17 cellular contexts compared by ENCODE assay signal in the genomic region with DNA sequence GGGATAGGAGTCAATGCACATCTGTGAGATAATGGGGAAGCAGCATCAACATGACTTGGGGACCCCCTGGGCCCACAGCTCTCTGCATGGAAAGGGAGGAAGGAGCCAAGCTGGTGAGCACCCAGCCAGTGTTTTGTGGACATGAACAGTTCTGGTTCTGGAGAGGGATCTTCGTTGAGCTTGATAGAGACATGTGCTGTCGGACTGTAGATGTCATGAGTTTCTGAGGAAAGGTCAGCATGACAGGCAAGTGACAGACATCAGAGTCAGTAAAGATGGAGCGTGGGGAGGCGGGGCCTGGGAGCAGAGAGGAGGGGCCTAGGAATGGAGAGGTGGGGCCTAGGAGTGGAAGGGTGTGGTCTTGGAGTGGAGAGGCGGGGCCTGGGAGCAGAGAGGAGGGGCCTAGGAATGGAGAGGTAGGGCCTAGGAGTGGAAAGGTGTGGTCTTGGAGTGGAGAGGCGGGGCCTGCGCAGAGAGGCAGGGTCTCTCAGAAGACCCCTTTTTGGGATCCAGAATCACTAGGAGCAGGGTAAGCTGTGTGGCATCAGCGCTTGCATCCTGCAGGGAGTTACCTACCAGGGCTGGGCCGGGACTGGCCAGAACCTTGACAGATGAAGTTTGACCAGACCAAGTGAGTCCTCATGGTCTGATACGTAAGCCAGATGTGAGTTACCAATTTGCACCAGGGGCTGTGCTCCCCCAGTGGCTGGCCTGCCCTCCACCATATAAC. TPM values are rescaled to one million over a fixed set of nuclear protein-coding genes. Genes with fewer than 3 reads are reported as not detected.
DNase-seq lines count a peak whose midpoint lies in the region; ATAC-seq and TF ChIP-seq lines count a peak whose summit lies in the region.
"Had no signal": no experiment of that assay in that cellular context is flagged by ENCODE, and none has a peak within 500 bp of the region (broad histone marks: within the 10 kb centered on the region; RNA-seq: fewer than 3 reads in every experiment).

No MANE protein-coding gene starts in this region.

- POLR2A ChIA-PET in activated naive CD8-positive, alpha-beta T cell treated with anti-CD3 and anti-CD28 coated beads, Interleukin-2, amount 10 ng/mL, durations not matched to agents 7 days and 5 days (lab: Charles Lee): no interaction called here

- H3K27me3 ChIP-seq in endodermal cell (ENCODE audit: control insufficient read depth, insufficient read depth, low read length, poor library complexity, severe bottlenecking): no peaks in the 10 kb centered on the region
- H3K27me3 ChIP-seq: gastrocnemius medialis, right atrium auricular region, tibial nerve had no signal

- H3K4me3 ChIP-seq in endodermal cell (ENCODE audit: low read length): no peak overlapping the region
- H3K4me3 ChIP-seq: gastrocnemius medialis, right atrium auricular region, tibial nerve had no signal

- H3K4me1 ChIP-seq in endodermal cell (ENCODE audit: control insufficient read depth, insufficient read depth, low read length): no peaks in the 10 kb centered on the region
- H3K4me1 ChIP-seq: gastrocnemius medialis, right atrium auricular region, tibial nerve had no signal

- no peaks in the 10 kb centered on the region for H3K9me3 ChIP-seq in endodermal cell (ENCODE audit: control insufficient read depth, low read length)
- H3K9me3 ChIP-seq: gastrocnemius medialis, right atrium auricular region, tibial nerve had no signal

- H3K4me3 Mint-ChIP-seq in activated naive CD8-positive, alpha-beta T cell treated with anti-CD3 and anti-CD28 coated beads, Interleukin-2, amount 10 ng/mL, durations not matched to agents 7 days and 5 days: no peak overlapping the region
- H3K4me3 Mint-ChIP-seq in activated naive CD8-positive, alpha-beta T cell treated with anti-CD3 and anti-CD28 coated beads for 36 hours: no peak overlapping the region
- no peak overlapping the region for H3K4me3 Mint-ChIP-seq in endodermal cell
- no peak overlapping the region for H3K4me3 Mint-ChIP-seq in stimulated activated effector memory CD8-positive, alpha-beta T cell treated with anti-CD3 and anti-CD28 coated beads, Interleukin-12 subunit alpha, Interleukin-12 subunit beta, amount 100 ng/mL, for 72 hours
- H3K4me3 Mint-ChIP-seq: activated naive CD8-positive, alpha-beta T cell treated with anti-CD3 and anti-CD28 coated beads, Interleukin-2, amount 50 U/mL, for 24 hours had no signal

- ATAC-seq in activated naive CD8-positive, alpha-beta T cell treated with anti-CD3 and anti-CD28 coated beads, Interleukin-2, amount 10 ng/mL, durations not matched to agents 7 days and 5 days (ENCODE audit: low read depth): peak; percentile 14
- peak; percentile 56 for ATAC-seq in stimulated activated effector memory CD8-positive, alpha-beta T cell treated with anti-CD3 and anti-CD28 coated beads, Interleukin-12 subunit alpha, Interleukin-12 subunit beta, amount 100 ng/mL, for 72 hours
- no peak for ATAC-seq in HG03354 (IDR thresholded peaks at IDR 0.05; ENCODE audit: poor library complexity, severe bottlenecking, unreplicated experiment)
- ATAC-seq: activated naive CD8-positive, alpha-beta T cell treated with anti-CD3 and anti-CD28 coated beads, Interleukin-2, amount 50 U/mL, for 24 hours; gastrocnemius medialis had no signal

- no peak overlapping the region for H3K9ac ChIP-seq in endodermal cell (ENCODE audit: extremely low read depth, low read length, poor library complexity, severe bottlenecking)

- H3K27me3 Mint-ChIP-seq in activated naive CD8-positive, alpha-beta T cell treated with anti-CD3 and anti-CD28 coated beads, Interleukin-2, amount 10 ng/mL, durations not matched to agents 7 days and 5 days: no peaks in the 10 kb centered on the region
- H3K27me3 Mint-ChIP-seq in activated naive CD8-positive, alpha-beta T cell treated with anti-CD3 and anti-CD28 coated beads for 36 hours: no peaks in the 10 kb centered on the region
- H3K27me3 Mint-ChIP-seq in endodermal cell (ENCODE audit: insufficient read depth): no peaks in the 10 kb centered on the region
- H3K27me3 Mint-ChIP-seq: activated naive CD8-positive, alpha-beta T cell treated with anti-CD3 and anti-CD28 coated beads, Interleukin-2, amount 50 U/mL, for 24 hours had no signal

- no peak for TF ChIP-seq CTCF in endodermal cell (conservative IDR thresholded peaks at IDR 0.05)

- H3K27ac Mint-ChIP-seq in activated naive CD8-positive, alpha-beta T cell treated with anti-CD3 and anti-CD28 coated beads, Interleukin-2, amount 10 ng/mL, durations not matched to agents 7 days and 5 days: no peak overlapping the region
- no peak overlapping the region for H3K27ac Mint-ChIP-seq in activated naive CD8-positive, alpha-beta T cell treated with anti-CD3 and anti-CD28 coated beads for 36 hours
- H3K27ac Mint-ChIP-seq in endodermal cell: no peak overlapping the region
- H3K27ac Mint-ChIP-seq in stimulated activated effector memory CD8-positive, alpha-beta T cell treated with anti-CD3 and anti-CD28 coated beads, Interleukin-12 subunit alpha, Interleukin-12 subunit beta, amount 100 ng/mL, for 72 hours: no peak overlapping the region
- H3K27ac Mint-ChIP-seq: activated naive CD8-positive, alpha-beta T cell treated with anti-CD3 and anti-CD28 coated beads, Interleukin-2, amount 50 U/mL, for 24 hours had no signal

- peaks cover 66% of the 10 kb centered on the region for H3K36me3 Mint-ChIP-seq in activated naive CD8-positive, alpha-beta T cell treated with anti-CD3 and anti-CD28 coated beads, Interleukin-2, amount 10 ng/mL, durations not matched to agents 7 days and 5 days
- H3K36me3 Mint-ChIP-seq in activated naive CD8-positive, alpha-beta T cell treated with anti-CD3 and anti-CD28 coated beads for 36 hours: peaks cover 48% of the 10 kb centered on the region
- peaks cover 66% of the 10 kb centered on the region for H3K36me3 Mint-ChIP-seq in endodermal cell (ENCODE audit: low read depth)
- peaks cover 59% of the 10 kb centered on the region for H3K36me3 Mint-ChIP-seq in stimulated activated effector memory CD8-positive, alpha-beta T cell treated with anti-CD3 and anti-CD28 coated beads, Interleukin-12 subunit alpha, Interleukin-12 subunit beta, amount 100 ng/mL, for 72 hours

- H3K27ac ChIP-seq in endodermal cell (ENCODE audit: low read depth, low read length): no peak overlapping the region
- H3K27ac ChIP-seq: gastrocnemius medialis, right atrium auricular region, tibial nerve had no signal

- no peak for DNase-seq in activated naive CD8-positive, alpha-beta T cell treated with anti-CD3 and anti-CD28 coated beads, Interleukin-2, amount 10 ng/mL, durations not matched to agents 7 days and 5 days
- DNase-seq in activated naive CD8-positive, alpha-beta T cell treated with anti-CD3 and anti-CD28 coated beads for 36 hours: no peak
- DNase-seq in LHCN-M2 (ENCODE audit: low read depth) (peak; percentile 7), endodermal cell (peak; percentile 77), NCI-H1417 treated with DMSO at 0.1 percent for 48 hours (lab: John Stamatoyannopoulos, UW) (no peak), NCI-H510A treated with DMSO at 0.1 percent for 48 hours (lab: John Stamatoyannopoulos, UW) (no peak)
- no peak for DNase-seq in stimulated activated effector memory CD8-positive, alpha-beta T cell treated with anti-CD3 and anti-CD28 coated beads, Interleukin-12 subunit alpha, Interleukin-12 subunit beta, amount 100 ng/mL, for 72 hours (ENCODE audit: low spot score in 2 of 2)
- DNase-seq: activated naive CD8-positive, alpha-beta T cell treated with anti-CD3 and anti-CD28 coated beads, Interleukin-2, amount 50 U/mL, for 24 hours; caudate nucleus; effector memory CD4-positive, alpha-beta T cell; gastrocnemius medialis; NCI-H1105; NCI-H345; stimulated activated CD4-positive, alpha-beta T cell treated with anti-CD3 and anti-CD28 coated beads, Interleukin-2, amount 100 ng/mL, for 48 hours had no signal

- peaks cover 59% of the 10 kb centered on the region for H3K36me3 ChIP-seq in endodermal cell (ENCODE audit: control insufficient read depth, insufficient read depth, low read length)

- WGBS in endodermal cell (ENCODE audit: insufficient coverage in 1 of 2, insufficient read length in 1 of 2), 2 experiments: 94 to 98% methylated on average over 8 to 10 of the region's 10 CpGs

- peaks cover 3% of the 10 kb centered on the region for H3K4me1 Mint-ChIP-seq in activated naive CD8-positive, alpha-beta T cell treated with anti-CD3 and anti-CD28 coated beads, Interleukin-2, amount 10 ng/mL, durations not matched to agents 7 days and 5 days
- H3K4me1 Mint-ChIP-seq in activated naive CD8-positive, alpha-beta T cell treated with anti-CD3 and anti-CD28 coated beads for 36 hours: peaks cover 1% of the 10 kb centered on the region
- no peaks in the 10 kb centered on the region for H3K4me1 Mint-ChIP-seq in endodermal cell
- no peaks in the 10 kb centered on the region for H3K4me1 Mint-ChIP-seq in stimulated activated effector memory CD8-positive, alpha-beta T cell treated with anti-CD3 and anti-CD28 coated beads, Interleukin-12 subunit alpha, Interleukin-12 subunit beta, amount 100 ng/mL, for 72 hours
- H3K4me1 Mint-ChIP-seq: activated naive CD8-positive, alpha-beta T cell treated with anti-CD3 and anti-CD28 coated beads, Interleukin-2, amount 50 U/mL, for 24 hours had no signal

- H3K9me3 Mint-ChIP-seq in activated naive CD8-positive, alpha-beta T cell treated with anti-CD3 and anti-CD28 coated beads, Interleukin-2, amount 10 ng/mL, durations not matched to agents 7 days and 5 days: peaks cover 6% of the 10 kb centered on the region
- no peaks in the 10 kb centered on the region for H3K9me3 Mint-ChIP-seq in activated naive CD8-positive, alpha-beta T cell treated with anti-CD3 and anti-CD28 coated beads for 36 hours
- no peaks in the 10 kb centered on the region for H3K9me3 Mint-ChIP-seq in endodermal cell
- peaks cover 5% of the 10 kb centered on the region for H3K9me3 Mint-ChIP-seq in stimulated activated effector memory CD8-positive, alpha-beta T cell treated with anti-CD3 and anti-CD28 coated beads, Interleukin-12 subunit alpha, Interleukin-12 subunit beta, amount 100 ng/mL, for 72 hours

RNA-seq across cellular contexts. Expression of a gene that starts 33.7 kb away (rescaled TPM):
- total RNA-seq in activated naive CD8-positive, alpha-beta T cell treated with anti-CD3 and anti-CD28 coated beads, Interleukin-2, amount 10 ng/mL, durations not matched to agents 7 days and 5 days: 10 to 100 TPM; 71.6 to 80.4 TPM
- total RNA-seq in activated naive CD8-positive, alpha-beta T cell treated with anti-CD3 and anti-CD28 coated beads for 36 hours: 10 to 100 TPM; 40.1 to 45.1 TPM
- total RNA-seq in LHCN-M2 (2014; rRNA removed): 33.3 and 36.2 TPM in 2 replicates
- polyA plus RNA-seq in LHCN-M2 (2012): 25.8 TPM
- 10 to 100 TPM; 73.4 to 80.3 TPM for total RNA-seq in endodermal cell
- 53.9 TPM for polyA plus RNA-seq in endodermal cell (2013, experiment 1 of 2)
- polyA plus RNA-seq in endodermal cell (2013, experiment 2 of 2): 47.8 TPM

RNA-seq across cellular contexts. Expression of a gene that starts 33.8 kb away (rescaled TPM):
- 10 to 100 TPM; 46.4 to 49.7 TPM for total RNA-seq in activated naive CD8-positive, alpha-beta T cell treated with anti-CD3 and anti-CD28 coated beads, Interleukin-2, amount 10 ng/mL, durations not matched to agents 7 days and 5 days
- 10 to 100 TPM; 33.4 to 38.3 TPM for total RNA-seq in activated naive CD8-positive, alpha-beta T cell treated with anti-CD3 and anti-CD28 coated beads for 36 hours
- total RNA-seq in LHCN-M2 (2014; rRNA removed) (8.8 and 13.2 TPM in 2 replicates), endodermal cell (10 to 100 TPM; 68.9 to 71.5 TPM)
- 9.9 TPM for polyA plus RNA-seq in LHCN-M2 (2012)
- polyA plus RNA-seq in endodermal cell (2013, experiment 1 of 2): 37.4 TPM
- 35.7 TPM for polyA plus RNA-seq in endodermal cell (2013, experiment 2 of 2)

RNA-seq across cellular contexts. Expression of a gene that starts 43.3 kb away (rescaled TPM):
- total RNA-seq in activated naive CD8-positive, alpha-beta T cell treated with anti-CD3 and anti-CD28 coated beads, Interleukin-2, amount 10 ng/mL, durations not matched to agents 7 days and 5 days: not detected
- total RNA-seq in activated naive CD8-positive, alpha-beta T cell treated with anti-CD3 and anti-CD28 coated beads for 36 hours: not detected
- total RNA-seq in LHCN-M2 (2014; rRNA removed) (not detected in 2 replicates), endodermal cell (not detected)
- polyA plus RNA-seq in LHCN-M2 (2012): 0.02 TPM
- polyA plus RNA-seq in endodermal cell (2013, experiment 1 of 2): not detected
- polyA plus RNA-seq in endodermal cell (2013, experiment 2 of 2): not detected
- total RNA-seq: gastrocnemius medialis, right atrium auricular region, tibial nerve had no signal

Comparison
In these comparisons a context has a peak if more than half of its experiments do, and no peak if none do; other contexts are left out.
1. DNase-seq: peak in LHCN-M2 (single experiment) and endodermal cell (single experiment); none in activated naive CD8-positive, alpha-beta T cell treated with anti-CD3 and anti-CD28 coated beads, Interleukin-2, amount 10 ng/mL, durations not matched to agents 7 days and 5 days (single experiment), activated naive CD8-positive, alpha-beta T cell treated with anti-CD3 and anti-CD28 coated beads for 36 hours (single experiment), stimulated activated effector memory CD8-positive, alpha-beta T cell treated with anti-CD3 and anti-CD28 coated beads, Interleukin-12 subunit alpha, Interleukin-12 subunit beta, amount 100 ng/mL, for 72 hours (0 of 2), NCI-H1417 treated with DMSO at 0.1 percent for 48 hours (single experiment) and NCI-H510A treated with DMSO at 0.1 percent for 48 hours (single experiment).